ENCODE assay signal across 1 cellular context in the genomic region with DNA sequence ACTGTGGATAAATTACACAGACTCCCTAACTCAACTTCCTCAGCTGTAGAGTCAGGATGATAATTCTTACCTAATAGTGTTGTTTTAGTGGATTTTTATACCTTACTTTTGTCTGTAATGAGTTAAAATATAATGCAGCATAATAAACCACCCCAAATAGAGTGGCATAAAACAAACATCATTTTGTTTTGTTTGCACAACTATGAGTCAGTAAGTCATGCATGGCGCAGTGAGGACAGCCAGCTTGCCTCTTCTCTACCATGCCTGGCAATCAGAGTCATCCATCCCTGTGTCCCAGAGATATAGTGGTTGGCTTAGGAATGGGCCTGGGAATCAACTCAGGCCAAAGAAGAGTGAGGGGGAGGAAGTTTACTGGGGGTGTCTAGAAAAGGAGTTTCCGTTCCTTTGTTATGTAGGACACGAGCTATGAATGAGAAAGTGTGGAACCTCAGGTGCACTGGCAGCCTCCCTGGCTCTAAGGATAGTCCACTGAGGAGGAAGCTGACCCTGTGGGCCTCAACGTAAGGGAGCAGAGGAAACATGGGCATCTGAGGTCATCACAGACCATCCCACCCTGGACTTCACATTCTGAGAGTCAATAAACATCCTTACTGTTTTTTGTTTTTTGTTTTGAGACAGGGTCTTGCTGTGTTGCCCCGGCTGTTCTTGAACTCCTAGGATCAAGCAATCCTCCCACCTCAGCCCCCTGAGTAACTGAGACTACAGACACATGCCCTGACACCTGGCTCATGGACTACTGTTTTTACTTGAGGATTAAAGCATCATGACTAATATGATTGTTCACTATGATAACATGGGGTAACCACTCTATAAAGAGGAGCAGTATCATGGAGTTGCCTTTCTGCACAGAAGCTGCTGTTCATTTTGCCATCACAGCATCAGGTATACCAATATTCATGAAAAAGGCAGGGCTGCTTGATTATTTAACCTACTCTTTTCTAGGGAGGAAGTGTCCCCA.
TF ChIP-seq lines count a peak whose summit lies in the region.

No MANE protein-coding gene starts in this region.

TF ChIP-seq in H1, 55 proteins besides CTCF, POLR2A, EP300 and RAD21:
- no peak for TF ChIP-seq CREB1 (IDR thresholded peaks at IDR 0.05)
- TF ChIP-seq, protein P1, sequence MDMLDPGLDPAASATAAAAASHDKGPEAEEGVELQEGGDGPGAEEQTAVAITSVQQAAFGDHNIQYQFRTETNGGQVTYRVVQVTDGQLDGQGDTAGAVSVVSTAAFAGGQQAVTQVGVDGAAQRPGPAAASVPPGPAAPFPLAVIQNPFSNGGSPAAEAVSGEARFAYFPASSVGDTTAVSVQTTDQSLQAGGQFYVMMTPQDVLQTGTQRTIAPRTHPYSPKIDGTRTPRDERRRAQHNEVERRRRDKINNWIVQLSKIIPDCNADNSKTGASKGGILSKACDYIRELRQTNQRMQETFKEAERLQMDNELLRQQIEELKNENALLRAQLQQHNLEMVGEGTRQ (IDR thresholded peaks at IDR 0.05; ENCODE audit: low read length): no peak
- TF ChIP-seq KDM1A (IDR thresholded peaks at IDR 0.05; ENCODE audit: borderline replicate concordance, low read length): peak; percentile 42; the same call in 1 of the 2 replicates
- TF ChIP-seq, protein P2, sequence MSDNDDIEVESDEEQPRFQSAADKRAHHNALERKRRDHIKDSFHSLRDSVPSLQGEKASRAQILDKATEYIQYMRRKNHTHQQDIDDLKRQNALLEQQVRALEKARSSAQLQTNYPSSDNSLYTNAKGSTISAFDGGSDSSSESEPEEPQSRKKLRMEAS (IDR thresholded peaks at IDR 0.05): no peak
- no peak for TF ChIP-seq TAF1 (IDR thresholded peaks at IDR 0.05; ENCODE audit: low read depth, low read length)
- no peak for TF ChIP-seq SIN3A (conservative IDR thresholded peaks at IDR 0.05 in 1 of 2, IDR thresholded peaks at IDR 0.05 in 1 of 2; ENCODE audit: low read depth in 1 of 2, low read length in 2 of 2)
- no peak for TF ChIP-seq BACH1 (IDR thresholded peaks at IDR 0.05; ENCODE audit: low read length)
